In genomic region chr5:93532370-93532769, GRCh38 we compare ENCODE assay signal across 9 cellular contexts. TPM values are rescaled to one million over a fixed set of nuclear protein-coding genes. Genes with fewer than 3 reads are reported as not detected.
DNase-seq lines count a peak whose midpoint lies in the region; ATAC-seq, FAIRE-seq and TF ChIP-seq lines count a peak whose summit lies in the region.
"Had no signal": no experiment of that assay in that cellular context is flagged by ENCODE, and none has a peak within 500 bp of the region (broad histone marks: within the 10 kb centered on the region; RNA-seq: fewer than 3 reads in every experiment).

No MANE protein-coding gene starts in this region.

- ATAC-seq in GM12878 (no peak), GM19035 (IDR thresholded peaks at IDR 0.05; ENCODE audit: unreplicated experiment) (no peak), HG03039 (IDR thresholded peaks at IDR 0.05; ENCODE audit: unreplicated experiment) (no peak), GM21360 (IDR thresholded peaks at IDR 0.05; ENCODE audit: unreplicated experiment) (no peak)

- no peak for TF ChIP-seq RAD21 in GM12878 (IDR thresholded peaks at IDR 0.05; ENCODE audit: insufficient read depth, low read depth, low read length)

- POLR2A ChIA-PET in GM12878 (lab: Charles Lee), result no interaction called here

- no peaks in the 10 kb centered on the region for H3K79me2 ChIP-seq in GM12878 (ENCODE audit: control insufficient read depth, insufficient read depth, low read length)

- no peaks in the 10 kb centered on the region for H3K27me3 ChIP-seq in GM12878 (replicated peaks in 1 of 2; ENCODE audit: control insufficient read depth in 2 of 2, insufficient read depth in 2 of 2, low read length in 1 of 2)

- no peaks in the 10 kb centered on the region for H3K9me3 ChIP-seq in GM12878 (replicated peaks; ENCODE audit: control insufficient read depth, insufficient read depth, low read length)

- no peaks in the 10 kb centered on the region for H3K36me3 ChIP-seq in GM12878 (ENCODE audit: control insufficient read depth in 2 of 2, insufficient read depth in 2 of 2, low read length in 1 of 2)

- H3K27ac ChIP-seq in GM12878 (ENCODE audit: control insufficient read depth, insufficient read depth), result no peak overlapping the region

- RAD21 ChIA-PET in GM12878 (lab: Charles Lee; ENCODE audit: unreplicated experiment), result no interaction called here

- BruUV-seq in GM12878 (replicated peaks; lab: Mats Ljungman, UMichigan), result no TSS peak

- DNase-seq in H54 (ENCODE audit: insufficient read length, low spot score), result peak; percentile 0
- DNase-seq in GM12878 (ENCODE audit: low read depth, low spot score), result no peak
- peak; percentile 11 to 42 for DNase-seq in hippocampal formation (lab: John Stamatoyannopoulos, UW)
- peak; percentile 95 for DNase-seq in skeletal muscle cell (ENCODE audit: low read depth)
- DNase-seq in stimulated activated CD4-positive, alpha-beta T cell treated with anti-CD3 and anti-CD28 coated beads, Interleukin-2, amount 100 ng/mL, for 48 hours, result no peak
- DNase-seq: NCI-H524 had no signal

- SMC1A ChIA-PET in GM12878 (lab: Charles Lee; ENCODE audit: uncharacterized antibody, unreplicated experiment), result no interaction called here

- H3K4me3 ChIP-seq in GM12878 (no peak overlapping the region), skeletal muscle cell (ENCODE audit: low read depth, low read length) (no peak overlapping the region)

- no peaks in the 10 kb centered on the region for H4K20me1 ChIP-seq in GM12878 (ENCODE audit: control insufficient read depth, insufficient read depth)

- CTCF ChIA-PET in GM12878 (lab: Yijun Ruan, JAX), result no interaction called here

- no peak overlapping the region for H3K4me2 ChIP-seq in GM12878 (ENCODE audit: control insufficient read depth, insufficient read depth)

- 6% methylated on average over 4 of the region's 4 CpGs for WGBS in GM12878 (ENCODE audit: insufficient coverage, insufficient replicate concordance, low lambda C conversion rate, missing lambda C conversion rate)

- H3K4me1 ChIP-seq in GM12878 (ENCODE audit: control insufficient read depth, insufficient read depth, low read length), result no peaks in the 10 kb centered on the region

- TF ChIP-seq POLR2A in H54 (IDR thresholded peaks at IDR 0.05; ENCODE audit: low read depth, low read length) (no peak), GM12878 (IDR thresholded peaks at IDR 0.05; ENCODE audit: low read depth, low read length) (no peak)

- no peak overlapping the region for H3K9ac ChIP-seq in GM12878 (ENCODE audit: control insufficient read depth, insufficient read depth, low read length)

- intact Hi-C loops in GM12878 (cut with micrococcal nuclease; ENCODE audit: unreplicated experiment), result no loop called here

- no peak for TF ChIP-seq CTCF in GM12878 (IDR thresholded peaks at IDR 0.05 in 2 of 3, conservative IDR thresholded peaks at IDR 0.05 in 1 of 3; ENCODE audit: control insufficient read depth in 2 of 3, extremely low read depth in 1 of 3, insufficient read depth in 1 of 3, low read depth in 3 of 3, low read length in 3 of 3)

- H2AFZ ChIP-seq in GM12878 (ENCODE audit: control insufficient read depth, low read depth, low read length), result no peak overlapping the region

- in situ Hi-C loops in GM12878 (cut with MboI), result no loop called here

- FAIRE-seq in H54 (lab: Jason Lieb, UNC), result peak; percentile 84
- FAIRE-seq in GM12878 (lab: Jason Lieb, UNC), result no peak

- TF ChIP-seq EP300 in GM12878 (IDR thresholded peaks at IDR 0.05; ENCODE audit: borderline replicate concordance in 1 of 2, control insufficient read depth in 1 of 2, low read depth in 2 of 2, low read length in 2 of 2), result no peak

TF ChIP-seq in GM12878, 131 proteins besides CTCF, POLR2A, EP300 and RAD21:
- TF ChIP-seq NR2C1 (IDR thresholded peaks at IDR 0.05), result peak; percentile 54
- no peak for TF ChIP-seq RFX5 (IDR thresholded peaks at IDR 0.05; ENCODE audit: low read depth, low read length)

RNA-seq across cellular contexts. Expression of gene NR2F1-AS1, which starts 48.6 kb away (rescaled TPM):
- 9.3 and 9.9 TPM in 2 replicates for total RNA-seq in GM12878 (2013; cell fraction: nucleolus; rRNA removed)
- total RNA-seq in GM12878 (2014; rRNA removed) (0.38 and 0.85 TPM in 2 replicates), GM12878 (2014; rRNA removed; fragmentation: Illumina TruSeq; extraction: Trizol) (0.18 and 0.27 TPM in 2 replicates), GM12878 (2021) (0.19 and 0.62 TPM in 2 replicates)
- not detected for polyA plus RNA-seq in GM12878 (2011; ENCODE audit: low read depth)
- polyA plus RNA-seq in GM12878 (2011; rRNA removed) (0.23 and 0.30 TPM in 2 replicates), GM12878 (2014; fragmentation: Illumina TruSeq; extraction: Trizol) (0.18 TPM in 1 of 2 replicates, not detected in the other), GM12878 (2014; fragmentation: Nextera tagmentation; extraction: Ambion mirVana) (under 1 TPM; 0.26 to 0.31 TPM), GM12878 (2014; rRNA removed) (0.11 and 0.27 TPM in 2 replicates), GM12878 (2016; fragmentation: Nextera tagmentation; extraction: Ambion mirVana) (under 1 TPM; 0.11 to 0.50 TPM)
- 0.10 TPM in 1 of 2 replicates, not detected in the other for polyA plus RNA-seq in GM12878 (2011; cell fraction: cytosol; rRNA removed)
- 0.19 TPM in 1 of 2 replicates, not detected in the other for polyA plus RNA-seq in GM12878 (2011; cell fraction: nucleus; rRNA removed)
- polyA plus RNA-seq in GM12878 (2012), result 0.27 TPM in 1 of 2 replicates, not detected in the other
- polyA minus RNA-seq in GM12878 (2011; rRNA and poly(A)+ RNA removed), result 0.07 and 0.21 TPM in 2 replicates
- not detected in 2 replicates for polyA minus RNA-seq in GM12878 (2011; cell fraction: cytosol; rRNA and poly(A)+ RNA removed)
- polyA minus RNA-seq in GM12878 (2011; cell fraction: nucleus; rRNA and poly(A)+ RNA removed), result 0.38 TPM in 1 of 2 replicates, not detected in the other

RNA-seq across cellular contexts. Expression of gene NR2F1, which starts 50.7 kb away (rescaled TPM):
- total RNA-seq in GM12878 (2013; cell fraction: nucleolus; rRNA removed), result not detected in 2 replicates
- total RNA-seq in GM12878 (2014; rRNA removed) (0.22 and 0.79 TPM in 2 replicates), GM12878 (2014; rRNA removed; fragmentation: Illumina TruSeq; extraction: Trizol) (not detected in 2 replicates), GM12878 (2021) (0.32 and 0.36 TPM in 2 replicates)
- not detected for polyA plus RNA-seq in GM12878 (2011; ENCODE audit: low read depth)
- polyA plus RNA-seq in GM12878 (2011; rRNA removed) (0.06 TPM in 1 of 2 replicates, not detected in the other), GM12878 (2014; fragmentation: Illumina TruSeq; extraction: Trizol) (not detected in 2 replicates), GM12878 (2014; fragmentation: Nextera tagmentation; extraction: Ambion mirVana) (under 1 TPM in 1 of 2 experiments, not detected in 1; 0.04 TPM), GM12878 (2014; rRNA removed) (not detected in 2 replicates), GM12878 (2016; fragmentation: Nextera tagmentation; extraction: Ambion mirVana) (not detected)
- polyA plus RNA-seq in GM12878 (2011; cell fraction: cytosol; rRNA removed), result 0.09 and 0.10 TPM in 2 replicates
- 0.25 and 0.28 TPM in 2 replicates for polyA plus RNA-seq in GM12878 (2011; cell fraction: nucleus; rRNA removed)
- polyA plus RNA-seq in GM12878 (2012), result not detected in 2 replicates
- 0.10 TPM in 1 of 2 replicates, not detected in the other for polyA minus RNA-seq in GM12878 (2011; rRNA and poly(A)+ RNA removed)
- 0.94 and 1.1 TPM in 2 replicates for polyA minus RNA-seq in GM12878 (2011; cell fraction: cytosol; rRNA and poly(A)+ RNA removed)
- polyA minus RNA-seq in GM12878 (2011; cell fraction: nucleus; rRNA and poly(A)+ RNA removed), result 0.38 TPM in 1 of 2 replicates, not detected in the other

Comparison
In these comparisons a context has a peak if more than half of its experiments do, and no peak if none do; other contexts are left out.
1. DNase-seq: peak in H54 (single experiment), hippocampal formation (2 of 2) and skeletal muscle cell (single experiment); none in GM12878 (single experiment) and stimulated activated CD4-positive, alpha-beta T cell treated with anti-CD3 and anti-CD28 coated beads, Interleukin-2, amount 100 ng/mL, for 48 hours (0 of 2).